9 cellular contexts compared by ENCODE assay signal in the genomic region with DNA sequence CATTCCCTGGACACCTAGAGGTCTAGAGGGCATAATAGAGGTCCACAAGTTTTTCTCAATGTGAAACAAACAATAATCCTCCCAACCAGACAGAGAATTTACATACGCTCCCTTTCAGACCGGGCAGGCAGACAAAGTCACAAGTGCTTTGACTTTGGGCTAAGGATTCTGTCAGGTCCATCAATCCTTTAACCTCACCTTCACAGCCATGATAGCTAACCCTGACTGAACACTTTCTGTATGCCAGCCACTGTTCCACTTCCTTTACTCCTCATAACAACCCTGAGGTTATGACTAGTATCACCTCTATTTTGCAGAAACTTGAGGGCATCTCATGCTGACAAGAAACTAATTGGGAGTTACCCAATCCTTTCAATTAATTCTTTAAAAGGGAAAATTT.
A peak's percentile ranks its signal among the peaks of the same experiment; 100 is the strongest.
DNase-seq lines count a peak whose midpoint lies in the region; ATAC-seq and TF ChIP-seq lines count a peak whose summit lies in the region.
"Had no signal": no experiment of that assay in that cellular context is flagged by ENCODE, and none has a peak within 500 bp of the region (broad histone marks: within the 10 kb centered on the region; RNA-seq: fewer than 3 reads in every experiment).

No MANE protein-coding gene starts in this region.

- no peak overlapping the region for H3K9ac ChIP-seq in mesenchymal stem cell (ENCODE audit: low read length)

- ATAC-seq in GM18861 (IDR thresholded peaks at IDR 0.05; ENCODE audit: unreplicated experiment) (peak; percentile 19), GM21825 (IDR thresholded peaks at IDR 0.05; ENCODE audit: unreplicated experiment) (peak; percentile 25), mucosa of descending colon (peak; percentile 38)
- ATAC-seq: body of pancreas had no signal

- no peaks in the 10 kb centered on the region for H3K27me3 ChIP-seq in mesenchymal stem cell (ENCODE audit: control insufficient read depth in 1 of 2, insufficient read depth in 1 of 2, low read length in 2 of 2)
- H3K27me3 ChIP-seq: body of pancreas had no signal

- H2BK5ac ChIP-seq in mesenchymal stem cell (ENCODE audit: low read depth, low read length, poor library complexity, severe bottlenecking) = no peak overlapping the region

- no peak overlapping the region for H3K4ac ChIP-seq in mesenchymal stem cell (ENCODE audit: low read depth in 1 of 2, low read length in 2 of 2)

- no peak overlapping the region for H3K4me2 ChIP-seq in mesenchymal stem cell (ENCODE audit: low read length, poor library complexity, severe bottlenecking)

- peak; percentile 12 for DNase-seq in Jurkat, Clone E6-1 (ENCODE audit: low read depth, low spot score)
- DNase-seq in mucosa of descending colon = no peak
- no peak for DNase-seq in COLO668 (lab: John Stamatoyannopoulos, UW; ENCODE audit: unreplicated experiment)
- no peak for DNase-seq in HFFc6
- DNase-seq in mesenchymal stem cell = no peak
- no peak for DNase-seq in iPS-NIHi7 (ENCODE audit: extremely low spot score)

- TF ChIP-seq CTCF in mucosa of descending colon (IDR thresholded peaks at IDR 0.05) (no peak), HFFc6 (IDR thresholded peaks at IDR 0.05) (no peak)

- no peak overlapping the region for H2BK120ac ChIP-seq in mesenchymal stem cell (ENCODE audit: low read depth, low read length)

- no peak overlapping the region for H3K18ac ChIP-seq in mesenchymal stem cell (ENCODE audit: low read depth in 1 of 2, low read length in 2 of 2)

- H3K9me3 ChIP-seq in mucosa of descending colon (no peaks in the 10 kb centered on the region), mesenchymal stem cell (ENCODE audit: control insufficient read depth, low read length) (peaks cover 4% of the 10 kb centered on the region)
- H3K9me3 ChIP-seq: body of pancreas had no signal

- H4K8ac ChIP-seq in mesenchymal stem cell (ENCODE audit: low read length) = no peak overlapping the region

- no peak overlapping the region for H2AK5ac ChIP-seq in mesenchymal stem cell (ENCODE audit: low read length, severe bottlenecking)

- H3K4me1 ChIP-seq in mucosa of descending colon (ENCODE audit: low read depth) (no peaks in the 10 kb centered on the region), mesenchymal stem cell (ENCODE audit: control insufficient read depth, insufficient read depth, low read depth, low read length) (no peaks in the 10 kb centered on the region)
- H3K4me1 ChIP-seq: body of pancreas had no signal

- no peaks in the 10 kb centered on the region for H3K79me1 ChIP-seq in mesenchymal stem cell (replicated peaks; ENCODE audit: low read length, poor library complexity, severe bottlenecking)

- H3K36me3 Mint-ChIP-seq in HFFc6 (ENCODE audit: low read depth) = no peaks in the 10 kb centered on the region

- no peak overlapping the region for H3K27ac ChIP-seq in mesenchymal stem cell (ENCODE audit: low read length, poor library complexity, severe bottlenecking)
- H3K27ac ChIP-seq: body of pancreas had no signal

- 82% methylated on average over 2 of the region's 2 CpGs for WGBS in mesenchymal stem cell

- no peaks in the 10 kb centered on the region for H3K27me3 Mint-ChIP-seq in HFFc6 (ENCODE audit: insufficient read depth)

- no peak overlapping the region for H2BK12ac ChIP-seq in mesenchymal stem cell (ENCODE audit: low read length in 2 of 2)

- no peak overlapping the region for H2BK15ac ChIP-seq in mesenchymal stem cell (ENCODE audit: low read depth, poor library complexity, severe bottlenecking)

- no peak overlapping the region for H4K91ac ChIP-seq in mesenchymal stem cell (ENCODE audit: low read length)

- no peak overlapping the region for H2AFZ ChIP-seq in mesenchymal stem cell (ENCODE audit: low read depth, low read length)

- H3K36me3 ChIP-seq in mucosa of descending colon (ENCODE audit: low read depth) = no peaks in the 10 kb centered on the region
- no peaks in the 10 kb centered on the region for H3K36me3 ChIP-seq in mesenchymal stem cell (ENCODE audit: control insufficient read depth in 1 of 2, insufficient read depth in 2 of 2, low read depth in 1 of 2, low read length in 2 of 2)

- intact Hi-C loops in mucosa of descending colon (cut with DNase I, micrococcal nuclease) = no loop called here

- H3K14ac ChIP-seq in mesenchymal stem cell (ENCODE audit: low read length in 2 of 2) = no peak overlapping the region

- no peaks in the 10 kb centered on the region for H3K4me1 Mint-ChIP-seq in HFFc6 (ENCODE audit: low read depth)

- H3K27ac Mint-ChIP-seq in HFFc6 = no peak overlapping the region

- H3K4me3 Mint-ChIP-seq in HFFc6 = no peak overlapping the region

- no peak overlapping the region for H3K23ac ChIP-seq in mesenchymal stem cell (ENCODE audit: low read length in 2 of 2)

- H3K4me3 ChIP-seq in Jurkat, Clone E6-1 (ENCODE audit: low read length) = no peak overlapping the region; the same call in 1 of the 2 replicates
- H3K4me3 ChIP-seq in mucosa of descending colon (no peak overlapping the region), mesenchymal stem cell (ENCODE audit: insufficient read depth in 1 of 2, low read depth in 1 of 2, low read length in 2 of 2) (no peak overlapping the region)
- H3K4me3 ChIP-seq: body of pancreas had no signal

- H3K9me3 Mint-ChIP-seq in HFFc6 = no peaks in the 10 kb centered on the region; the same call in 1 of the 2 replicates
